Comparison of ENCODE assay signal across 1 cellular context in genomic region chr10:94362360-94363250, GRCh38.
A peak's percentile ranks its signal among the peaks of the same experiment; 100 is the strongest.
TF ChIP-seq lines count a peak whose summit lies in the region.

TSS of gene NOC3L (minus strand) at chr10:94362939. CDS start at chr10:94362838, 101 bp downstream.

TF ChIP-seq in HepG2, 621 proteins besides CTCF, POLR2A, EP300 and RAD21 (continued from another document and continues in another):
- TF ChIP-seq ZBTB40 (IDR thresholded peaks at IDR 0.05) = peak; percentile 74
- TF ChIP-seq ZBTB40 (CRISPR knock-in tag; IDR thresholded peaks at IDR 0.05) = peak; percentile 93
- TF ChIP-seq KLF16 (CRISPR knock-in tag; IDR thresholded peaks at IDR 0.05) = peak; percentile 85 to 97
- TF ChIP-seq ZNF547 (CRISPR knock-in tag; IDR thresholded peaks at IDR 0.05) = peak; percentile 99
- TF ChIP-seq ETS1 (CRISPR knock-in tag; IDR thresholded peaks at IDR 0.05) = peak; percentile 94
- TF ChIP-seq POGK (CRISPR knock-in tag; conservative IDR thresholded peaks at IDR 0.05) = peak; percentile 97
- peak; percentile 95; the same call in 1 of the 2 replicates for TF ChIP-seq ZFP82 (CRISPR knock-in tag; IDR thresholded peaks at IDR 0.05; ENCODE audit: borderline replicate concordance)
- peak; percentile 95 for TF ChIP-seq ATF5 (CRISPR knock-in tag; IDR thresholded peaks at IDR 0.05; ENCODE audit: low read depth)
- TF ChIP-seq KLF6 (CRISPR knock-in tag; IDR thresholded peaks at IDR 0.05) = peak; percentile 92
- no peak for TF ChIP-seq ZNF572 (CRISPR knock-in tag; IDR thresholded peaks at IDR 0.05)
- TF ChIP-seq ZNF142 (CRISPR knock-in tag; IDR thresholded peaks at IDR 0.05) = peak; percentile 91
- TF ChIP-seq ZNF253 (CRISPR knock-in tag; IDR thresholded peaks at IDR 0.05; ENCODE audit: borderline replicate concordance) = peak; percentile 97
- TF ChIP-seq ZNF503 (CRISPR knock-in tag; IDR thresholded peaks at IDR 0.05) = peak; percentile 53; the same call in 1 of the 2 replicates
- 0 out of 2 replicates have a peak, but pooled peaks have one; percentile 59 for TF ChIP-seq AKAP8 (CRISPR knock-in tag; IDR thresholded peaks at IDR 0.05)
- TF ChIP-seq KDM3A (CRISPR knock-in tag; IDR thresholded peaks at IDR 0.05; ENCODE audit: low read depth) = peak; percentile 95
- no peak for TF ChIP-seq TRIM22 (IDR thresholded peaks at IDR 0.05)
- TF ChIP-seq SNRNP70 (IDR thresholded peaks at IDR 0.05; ENCODE audit: low read depth, low read length) = no peak
- TF ChIP-seq TCF7L2 (IDR thresholded peaks at IDR 0.05; ENCODE audit: low read depth, low read length) = no peak
- 0 out of 2 replicates have a peak, but pooled peaks have one; percentile 79 for TF ChIP-seq ZNF660 (CRISPR knock-in tag; IDR thresholded peaks at IDR 0.05; ENCODE audit: borderline replicate concordance, low read depth)
- TF ChIP-seq ZNF792 (CRISPR knock-in tag; IDR thresholded peaks at IDR 0.05) = peak; percentile 97
- TF ChIP-seq SNAI1 (CRISPR knock-in tag; IDR thresholded peaks at IDR 0.05; ENCODE audit: borderline replicate concordance) = peak; percentile 89
- TF ChIP-seq JARID2 (CRISPR knock-in tag; IDR thresholded peaks at IDR 0.05; ENCODE audit: insufficient replicate concordance) = peak; percentile 88
- TF ChIP-seq KAT8 (CRISPR knock-in tag; IDR thresholded peaks at IDR 0.05) = peak; percentile 97
- 0 out of 2 replicates have a peak, but pooled peaks have one; percentile 47 for TF ChIP-seq RFX5 (IDR thresholded peaks at IDR 0.05; ENCODE audit: low read depth, low read length)
- TF ChIP-seq ZNF552 (CRISPR knock-in tag; IDR thresholded peaks at IDR 0.05; ENCODE audit: borderline replicate concordance) = peak; percentile 97; the same call in 1 of the 2 replicates
- TF ChIP-seq ZBTB37 (CRISPR knock-in tag; IDR thresholded peaks at IDR 0.05) = no peak
- TF ChIP-seq ZNF773 (CRISPR knock-in tag; IDR thresholded peaks at IDR 0.05; ENCODE audit: borderline replicate concordance) = peak; percentile 96
- TF ChIP-seq ZNF557 (CRISPR knock-in tag; IDR thresholded peaks at IDR 0.05) = peak; percentile 98
- no peak for TF ChIP-seq TFAP4 (IDR thresholded peaks at IDR 0.05; ENCODE audit: borderline replicate concordance, low read depth)
- TF ChIP-seq CBX2 (IDR thresholded peaks at IDR 0.05; ENCODE audit: low read depth, low read length) = no peak
- TF ChIP-seq CBX2 (CRISPR knock-in tag; IDR thresholded peaks at IDR 0.05; ENCODE audit: low read depth) = peak; percentile 74
